Comparison of ENCODE assay signal across 22 cellular contexts in genomic region chr17:40175928-40176327, GRCh38. TPM values are rescaled to one million over a fixed set of nuclear protein-coding genes. Genes with fewer than 3 reads are reported as not detected.
DNase-seq lines count a peak whose midpoint lies in the region; ATAC-seq and TF ChIP-seq lines count a peak whose summit lies in the region.
"Had no signal": no experiment of that assay in that cellular context is flagged by ENCODE, and none has a peak within 500 bp of the region (broad histone marks: within the 10 kb centered on the region; RNA-seq: fewer than 3 reads in every experiment).

No MANE protein-coding gene starts in this region.

- H3K36me3 ChIP-seq in mammary epithelial cell (ENCODE audit: insufficient read depth, low read length): no peaks in the 10 kb centered on the region
- H3K36me3 ChIP-seq in muscle layer of duodenum (ENCODE audit: control insufficient read depth in 1 of 2, insufficient read depth in 2 of 2, low read length in 2 of 2): peaks cover 24 to 26% of the 10 kb centered on the region in 2 donors

- 78% methylated on average over 2 of the region's 2 CpGs for WGBS in mammary epithelial cell (ENCODE audit: low coverage, missing lambda C conversion rate)

- in situ Hi-C loops in mammary epithelial cell (cut with MboI; ENCODE audit: low sequenced_read_pairs in 2 of 2): no loop called here

- no TSS peak for BruUV-seq in mammary epithelial cell (replicated peaks; lab: Mats Ljungman, UMichigan)

- H3K27me3 Mint-ChIP-seq in type B pancreatic cell: peaks cover 3% of the 10 kb centered on the region
- H3K27me3 Mint-ChIP-seq: IgD-negative memory B cell; naive thymus-derived CD4-positive, alpha-beta T cell had no signal

- no peaks in the 10 kb centered on the region for H3K27me3 ChIP-seq in mammary epithelial cell (ENCODE audit: insufficient read depth, low read length)
- no peaks in the 10 kb centered on the region for H3K27me3 ChIP-seq in muscle layer of duodenum (ENCODE audit: low read depth, low read length)
- H3K27me3 ChIP-seq: heart left ventricle had no signal

- H3K36me3 Mint-ChIP-seq in type B pancreatic cell: peaks cover 26% of the 10 kb centered on the region

- H3K27ac ChIP-seq in mammary epithelial cell (ENCODE audit: insufficient read depth, low read depth, low read length): peak overlapping the region; percentile 85
- H3K27ac ChIP-seq in muscle layer of duodenum (ENCODE audit: low read length): peak overlapping the region; percentile 64
- H3K27ac ChIP-seq: A549; BLaER1 treated with 17β-estradiol and CSF1 and Interleukin-3, amounts not matched to agents 10 nM and 100 nM; heart left ventricle; HL-60; left ventricle myocardium inferior had no signal

- H3K4me1 ChIP-seq in mammary epithelial cell (ENCODE audit: insufficient read depth, low read length) (peaks cover 41% of the 10 kb centered on the region), muscle layer of duodenum (ENCODE audit: control insufficient read depth in 1 of 2, insufficient read depth in 2 of 2, low read length in 2 of 2) (peaks cover 4 to 9% of the 10 kb centered on the region in 2 donors)

- peak overlapping the region; percentile 80 for H3K4me3 Mint-ChIP-seq in type B pancreatic cell

- H3K9me3 ChIP-seq in mammary epithelial cell (replicated peaks; ENCODE audit: insufficient read depth, low read length): no peaks in the 10 kb centered on the region
- H3K9me3 ChIP-seq in muscle layer of duodenum (ENCODE audit: control insufficient read depth in 1 of 2, low read length in 2 of 2): no peaks in the 10 kb centered on the region
- H3K9me3 ChIP-seq: A549; BLaER1 treated with 17β-estradiol and CSF1 and Interleukin-3, amounts not matched to agents 10 nM and 100 nM; heart left ventricle; left ventricle myocardium inferior had no signal

- ATAC-seq in GM19452 (IDR thresholded peaks at IDR 0.05; ENCODE audit: unreplicated experiment): no peak
- no peak for ATAC-seq in GM21576 (IDR thresholded peaks at IDR 0.05; ENCODE audit: unreplicated experiment)
- ATAC-seq in HG03457 (IDR thresholded peaks at IDR 0.05; ENCODE audit: unreplicated experiment): no peak
- ATAC-seq: heart left ventricle; naive thymus-derived CD4-positive, alpha-beta T cell; stimulated activated naive CD8-positive, alpha-beta T cell treated with anti-CD3 and anti-CD28 coated beads, Interleukin-15, amount 100 ng/mL, for 72 hours had no signal

- dilution Hi-C loops in mammary epithelial cell (cut with HindIII; ENCODE audit: low sequenced_read_pairs): loop anchor here (5.0 to 10.0 kb wide), 3 partner anchors 61 to 356 kb away; no protein-coding TSS in a partner anchor

- peak overlapping the region; percentile 95 for H3K27ac Mint-ChIP-seq in type B pancreatic cell
- H3K27ac Mint-ChIP-seq: IgD-negative memory B cell had no signal

- no peaks in the 10 kb centered on the region for H4K20me1 ChIP-seq in mammary epithelial cell (ENCODE audit: insufficient read depth, low read length)

- intact Hi-C loops in mammary epithelial cell (cut with micrococcal nuclease): loop anchor here (2.0 kb wide), 1 partner anchor 53 kb away; no protein-coding TSS in a partner anchor

- CTCF ChIA-PET in mammary epithelial cell (lab: Charles Lee; ENCODE audit: low non-redundant PET): interaction anchor here (0.6 kb wide), 1 partner anchor 55 kb away, joined by 8 read pairs; no protein-coding TSS in a partner anchor

- peak overlapping the region; percentile 95 for H3K4me2 ChIP-seq in mammary epithelial cell (ENCODE audit: insufficient read depth, low read depth, low read length)
- H3K4me2 ChIP-seq: A549 had no signal

- peak overlapping the region; percentile 38 for H3K9ac ChIP-seq in mammary epithelial cell (ENCODE audit: insufficient read depth, low read length)

- H3K79me2 ChIP-seq in mammary epithelial cell (ENCODE audit: insufficient read depth, low read length): peaks cover 9% of the 10 kb centered on the region

- H2AFZ ChIP-seq in mammary epithelial cell (ENCODE audit: low read depth, low read length): no peak overlapping the region

- no peak overlapping the region for H3K4me3 ChIP-seq in mammary epithelial cell (replicated peaks in 1 of 3; ENCODE audit: insufficient read depth in 1 of 3, low read depth in 2 of 3, low read length in 3 of 3)
- no peak overlapping the region for H3K4me3 ChIP-seq in muscle layer of duodenum (ENCODE audit: low read depth in 1 of 2, low read length in 2 of 2)
- H3K4me3 ChIP-seq: A549; BLaER1 treated with 17β-estradiol and CSF1 and Interleukin-3, amounts not matched to agents 10 nM and 100 nM; heart left ventricle; left ventricle myocardium inferior had no signal

- H3K9me3 Mint-ChIP-seq in type B pancreatic cell: no peaks in the 10 kb centered on the region
- H3K9me3 Mint-ChIP-seq: IgD-negative memory B cell; naive thymus-derived CD4-positive, alpha-beta T cell; stimulated activated naive CD8-positive, alpha-beta T cell treated with anti-CD3 and anti-CD28 coated beads, Interleukin-15, amount 100 ng/mL, for 72 hours had no signal

- no peak for TF ChIP-seq CTCF in mammary epithelial cell (conservative IDR thresholded peaks at IDR 0.05 in 1 of 2, IDR thresholded peaks at IDR 0.05 in 1 of 2; ENCODE audit: extremely low read depth in 1 of 2, insufficient read depth in 1 of 2, low read depth in 1 of 2, low read length in 2 of 2)
- no peak for TF ChIP-seq CTCF in type B pancreatic cell (conservative IDR thresholded peaks at IDR 0.05)

- peaks cover 31% of the 10 kb centered on the region for H3K4me1 Mint-ChIP-seq in type B pancreatic cell (ENCODE audit: unreplicated experiment)

- DNase-seq in NCI-H2171 treated with DMSO at 0.1 percent for 48 hours (lab: John Stamatoyannopoulos, UW): peak; percentile 33
- no peak for DNase-seq in NCI-H2171 (lab: John Stamatoyannopoulos, UW)
- no peak for DNase-seq in mammary epithelial cell
- DNase-seq in type B pancreatic cell (ENCODE audit: extremely low spot score, unreplicated experiment): no peak
- DNase-seq: activated CD4-positive, alpha-beta T cell treated with anti-CD3 and anti-CD28 coated beads, Interleukin-2, amount 50 U/mL, for 1 hour; activated naive CD4-positive, alpha-beta T cell treated with Interleukin-2 at 50 U/mL for 16 hours; cerebellar nuclear complex; GDM1; HCEC 1CT; heart left ventricle; left ventricle myocardium inferior; naive thymus-derived CD4-positive, alpha-beta T cell; Right ventricle myocardium superior; stimulated activated naive CD8-positive, alpha-beta T cell treated with anti-CD3 and anti-CD28 coated beads, Interleukin-15, amount 100 ng/mL, for 72 hours had no signal

RNA-seq across cellular contexts. Expression of gene RAPGEFL1, which starts 1.3 kb away (rescaled TPM):
- total RNA-seq in mammary epithelial cell (10 to 100 TPM; 19.7 to 25.2 TPM), type B pancreatic cell (ENCODE audit: low replicate concordance) (9.9 and 18.6 TPM in 2 replicates)
- polyA plus RNA-seq in mammary epithelial cell: 24.3 TPM
- 45.6 TPM for polyA minus RNA-seq in mammary epithelial cell

RNA-seq across cellular contexts. Expression of gene CASC3, which starts 35.6 kb away (rescaled TPM):
- total RNA-seq in mammary epithelial cell: 10 to 100 TPM; 28.7 to 61.9 TPM
- polyA plus RNA-seq in mammary epithelial cell: 25.7 TPM
- polyA minus RNA-seq in mammary epithelial cell: 74.9 TPM
- total RNA-seq in type B pancreatic cell (ENCODE audit: low replicate concordance): 63.0 and 101 TPM in 2 replicates

RNA-seq across cellular contexts. Expression of gene WIPF2, which starts 43.2 kb away (rescaled TPM):
- total RNA-seq in mammary epithelial cell (10 to 100 TPM in 1 of 2 donors, 1 to 10 TPM in 1; 8.8 to 33.2 TPM), type B pancreatic cell (ENCODE audit: low replicate concordance) (27.2 and 35.3 TPM in 2 replicates)
- 9.1 TPM for polyA plus RNA-seq in mammary epithelial cell
- 14.9 TPM for polyA minus RNA-seq in mammary epithelial cell

RNA-seq across cellular contexts. Expression of gene MSL1, which starts 54.2 kb away (rescaled TPM):
- total RNA-seq in mammary epithelial cell: 10 to 100 TPM; 36.8 to 72.1 TPM
- polyA plus RNA-seq in mammary epithelial cell: 41.3 TPM
- polyA minus RNA-seq in mammary epithelial cell: 53.9 TPM
- total RNA-seq in type B pancreatic cell (ENCODE audit: low replicate concordance): 86.3 and 128 TPM in 2 replicates
